8 cellular contexts compared by ENCODE assay signal in genomic region chr1:204128964-204129896, GRCh38. TPM values are rescaled to one million over a fixed set of nuclear protein-coding genes. Genes with fewer than 3 reads are reported as not detected.
DNase-seq lines count a peak whose midpoint lies in the region; ATAC-seq, FAIRE-seq and TF ChIP-seq lines count a peak whose summit lies in the region.

No MANE protein-coding gene starts in this region.

- TF ChIP-seq CTCF in SU-DHL-6 (IDR thresholded peaks at IDR 0.05; ENCODE audit: insufficient read depth, low read length, poor library complexity, severe bottlenecking) = peak; percentile 68
- TF ChIP-seq CTCF in progenitor cell of endocrine pancreas (IDR thresholded peaks at IDR 0.05; ENCODE audit: unreplicated experiment) = peak; percentile 92

- H3K9me2 ChIP-seq in SU-DHL-6 (replicated peaks; ENCODE audit: insufficient read depth, low read length) = no peaks in the 10 kb centered on the region

- TF ChIP-seq POLR2A in GM12892 (IDR thresholded peaks at IDR 0.05; ENCODE audit: low read depth, low read length) (no peak), GM18505 (IDR thresholded peaks at IDR 0.05; ENCODE audit: borderline replicate concordance, extremely low read depth, insufficient read depth, insufficient read length) (no peak)

- no peaks in the 10 kb centered on the region for H3K9me3 ChIP-seq in SU-DHL-6 (ENCODE audit: insufficient read depth, low read length)

- no peaks in the 10 kb centered on the region for H4K20me1 ChIP-seq in SU-DHL-6 (ENCODE audit: low read depth, low read length)

- H3K36me3 Mint-ChIP-seq in progenitor cell of endocrine pancreas (ENCODE audit: insufficient read depth) = peaks cover 10% of the 10 kb centered on the region

- peak; percentile 84 to 86 for ATAC-seq in left cardiac atrium
- no peak for ATAC-seq in GM18505 (IDR thresholded peaks at IDR 0.05; ENCODE audit: unreplicated experiment)

- peak overlapping the region; percentile 85 for H3K27ac Mint-ChIP-seq in progenitor cell of endocrine pancreas

- intact Hi-C loops in left cardiac atrium (cut with DNase I) = loop anchor here (2.0 to 5.0 kb wide), 4 partner anchors 54 to 268 kb away; partner anchors contain the start of gene SNRPE (in 1 of the 2)

- peak overlapping the region; percentile 57 for H3K4me3 Mint-ChIP-seq in progenitor cell of endocrine pancreas (ENCODE audit: low read depth)

- DNase-seq in GM12892 (ENCODE audit: insufficient read length) (peak; percentile 90), NCI-H1048 (lab: John Stamatoyannopoulos, UW) (peak; percentile 73), amniotic epithelial cell (ENCODE audit: low read depth) (peak; percentile 46), left cardiac atrium (peak; percentile 81), progenitor cell of endocrine pancreas (ENCODE audit: low spot score, unreplicated experiment) (peak; percentile 67), urothelium cell line (ENCODE audit: low spot score) (peak; percentile 89)

- peak; percentile 85 for FAIRE-seq in GM12892 (lab: Jason Lieb, UNC)
- no peak for FAIRE-seq in urothelium cell line (lab: Jason Lieb, UNC)

- no peak overlapping the region for H3K4me3 ChIP-seq in SU-DHL-6 (ENCODE audit: insufficient read depth, low read length, poor library complexity, severe bottlenecking)

- no peaks in the 10 kb centered on the region for H3K79me2 ChIP-seq in SU-DHL-6 (ENCODE audit: insufficient read depth, low read length)

- H3K4me2 ChIP-seq in SU-DHL-6 (ENCODE audit: low read depth, low read length, poor library complexity, severe bottlenecking) = no peak overlapping the region

- no peaks in the 10 kb centered on the region for H3K27me3 ChIP-seq in SU-DHL-6 (ENCODE audit: low read length)

- no peaks in the 10 kb centered on the region for H3K27me3 Mint-ChIP-seq in progenitor cell of endocrine pancreas

- no peaks in the 10 kb centered on the region for H3F3A ChIP-seq in SU-DHL-6 (ENCODE audit: insufficient read depth)

- H3K36me3 ChIP-seq in SU-DHL-6 (ENCODE audit: low read length) = no peaks in the 10 kb centered on the region

- H3K9ac ChIP-seq in SU-DHL-6 (ENCODE audit: low read length) = no peak overlapping the region

- no peak overlapping the region for H3K27ac ChIP-seq in SU-DHL-6 (ENCODE audit: low read depth, low read length)

- peak overlapping the region; percentile 45 for H2AFZ ChIP-seq in SU-DHL-6 (ENCODE audit: low read depth, low read length, severe bottlenecking)

- H3K4me1 Mint-ChIP-seq in progenitor cell of endocrine pancreas (ENCODE audit: low read depth) = peaks cover 14% of the 10 kb centered on the region

- H3K9me3 Mint-ChIP-seq in progenitor cell of endocrine pancreas (ENCODE audit: low read depth) = no peaks in the 10 kb centered on the region

RNA-seq across cellular contexts. Expression of gene ETNK2, which starts 22.6 kb away (rescaled TPM):
- not detected for polyA plus RNA-seq in GM12892 (2012; ENCODE audit: missing spikeins)
- total RNA-seq in left cardiac atrium (1 to 10 TPM; 5.3 to 6.2 TPM), progenitor cell of endocrine pancreas (22.6 and 24.5 TPM in 2 replicates)

RNA-seq across cellular contexts. Expression of gene REN, which starts 36.9 kb away (rescaled TPM):
- polyA plus RNA-seq in GM12892 (2012; ENCODE audit: missing spikeins) = not detected
- total RNA-seq in left cardiac atrium = not detected
- not detected in 2 replicates for total RNA-seq in progenitor cell of endocrine pancreas

RNA-seq across cellular contexts. Expression of gene SOX13, which starts 56.3 kb away (rescaled TPM):
- not detected for polyA plus RNA-seq in GM12892 (2012; ENCODE audit: missing spikeins)
- 10 to 100 TPM; 14.0 to 14.4 TPM for total RNA-seq in left cardiac atrium
- 58.2 and 61.6 TPM in 2 replicates for total RNA-seq in progenitor cell of endocrine pancreas
